ENCODE assay signal across 18 cellular contexts in genomic region chr4:136319789-136320470, GRCh38.
DNase-seq lines count a peak whose midpoint lies in the region; ATAC-seq, FAIRE-seq and TF ChIP-seq lines count a peak whose summit lies in the region.
"Had no signal": no experiment of that assay in that cellular context is flagged by ENCODE, and none has a peak within 500 bp of the region (broad histone marks: within the 10 kb centered on the region; RNA-seq: fewer than 3 reads in every experiment).

No MANE protein-coding gene starts in this region.

- H3K36me3 ChIP-seq in HCT116 (ENCODE audit: control insufficient read depth in 1 of 2, insufficient read depth in 2 of 2, low read length in 2 of 2) (no peaks in the 10 kb centered on the region), PC-9 (ENCODE audit: low read depth) (no peaks in the 10 kb centered on the region), endothelial cell of umbilical vein (ENCODE audit: control insufficient read depth in 2 of 2, extremely low read depth in 1 of 2, insufficient read depth in 2 of 2, low read length in 2 of 2) (no peaks in the 10 kb centered on the region)
- H3K36me3 ChIP-seq: BLaER1, prostate gland, suprapubic skin, WERI-Rb-1 had no signal

- TF ChIP-seq CTCF in HCT116 (IDR thresholded peaks at IDR 0.05 in 2 of 3, conservative IDR thresholded peaks at IDR 0.05 in 1 of 3; ENCODE audit: borderline replicate concordance in 1 of 3, insufficient read depth in 1 of 3, low read depth in 2 of 3, low read length in 2 of 3), result no peak
- TF ChIP-seq CTCF in PC-9 (conservative IDR thresholded peaks at IDR 0.05), result no peak
- no peak for TF ChIP-seq CTCF in endothelial cell of umbilical vein (IDR thresholded peaks at IDR 0.05; ENCODE audit: extremely low read depth in 1 of 2, insufficient read depth in 1 of 2, low read depth in 1 of 2, low read length in 2 of 2)
- no peak for TF ChIP-seq CTCF in omental fat pad (IDR thresholded peaks at IDR 0.05)

- ATAC-seq in HCT116 (peak; percentile 93), omental fat pad (ENCODE audit: low FRiP score) (peak; percentile 64)

- dilution Hi-C loops in endothelial cell of umbilical vein (cut with MboI; ENCODE audit: extremely low pct_ligation_motif_present, low sequenced_read_pairs), result no loop called here

- 0 out of 4 replicates have a peak overlapping the region, but pooled peaks of 1 of the 2 experiments have one; percentile 7 for H3K4me3 ChIP-seq in HCT116 (replicated peaks in 1 of 2; ENCODE audit: low read depth in 1 of 2, low read length in 2 of 2)
- H3K4me3 ChIP-seq in PC-9, result no peak overlapping the region
- H3K4me3 ChIP-seq in endothelial cell of umbilical vein (replicated peaks in 1 of 3; ENCODE audit: insufficient read depth in 1 of 3, low read depth in 1 of 3, low read length in 3 of 3), result no peak overlapping the region
- H3K4me3 ChIP-seq: BLaER1, prostate gland, SK-N-MC, suprapubic skin had no signal

- RAD21 ChIA-PET in HCT116 (lab: Charles Lee; ENCODE audit: low non-redundant PET in 1 of 2, low total read pairs in 2 of 2, uncharacterized antibody in 2 of 2, unreplicated experiment in 2 of 2), result no interaction called here

- no peak for TF ChIP-seq RAD21 in HCT116 (IDR thresholded peaks at IDR 0.05; ENCODE audit: low read depth)

- no peaks in the 10 kb centered on the region for H3K9me1 ChIP-seq in endothelial cell of umbilical vein (replicated peaks; ENCODE audit: control insufficient read depth, extremely low read depth, insufficient read depth, low read length)

- no peak overlapping the region for H3K27ac ChIP-seq in HCT116 (ENCODE audit: low read depth, low read length)
- H3K27ac ChIP-seq in PC-9, result 0 out of 2 replicates have a peak overlapping the region, but pooled peaks have one; percentile 34
- H3K27ac ChIP-seq in endothelial cell of umbilical vein (ENCODE audit: insufficient read depth, low read depth, low read length), result no peak overlapping the region
- H3K27ac ChIP-seq: BLaER1, prostate gland, SK-N-MC, suprapubic skin, WERI-Rb-1 had no signal

- H3K9me2 ChIP-seq in HCT116 (ENCODE audit: insufficient read depth), result no peaks in the 10 kb centered on the region; the same call in 1 of the 2 replicates
- no peaks in the 10 kb centered on the region for H3K9me2 ChIP-seq in PC-9 (ENCODE audit: insufficient read depth)

- intact Hi-C loops in HCT116 (cut with micrococcal nuclease) (no loop called here), PC-9 (cut with micrococcal nuclease; ENCODE audit: unreplicated experiment) (no loop called here), endothelial cell of umbilical vein (cut with micrococcal nuclease) (no loop called here)

- no TSS peak for BruUV-seq in HCT116 (replicated peaks; lab: Mats Ljungman, UMichigan)
- no TSS peak for BruUV-seq in PC-9 (replicated peaks; lab: Mats Ljungman, UMichigan)
- BruUV-seq in endothelial cell of umbilical vein (replicated peaks; lab: Mats Ljungman, UMichigan), result no TSS peak

- CTCF ChIA-PET in HCT116 (lab: Charles Lee) (interaction anchor here (1.4 kb wide), 1 partner anchor 9 kb away, joined by 5 read pairs; no protein-coding TSS in a partner anchor), PC-9 (lab: Charles Lee) (no interaction called here), endothelial cell of umbilical vein (lab: Charles Lee) (interaction anchor here (1.0 to 1.4 kb wide), 2 partner anchors 9 to 36 kb away, joined by 4 to 8 read pairs; no protein-coding TSS in a partner anchor)

- peak; percentile 81 for DNase-seq in HCT116 (ENCODE audit: low read depth, low spot score)
- DNase-seq in PC-9, result peak; percentile 45 to 57
- DNase-seq in endothelial cell of umbilical vein (ENCODE audit: low read depth, low spot score), result peak; percentile 11
- DNase-seq in omental fat pad (ENCODE audit: low spot score), result no peak
- no peak for DNase-seq in DMS 273 (lab: John Stamatoyannopoulos, UW; ENCODE audit: unreplicated experiment)
- no peak for DNase-seq in C1 segment of cervical spinal cord (lab: John Stamatoyannopoulos, UW)
- DNase-seq in SIG-M5 (lab: John Stamatoyannopoulos, UW), result no peak
- DNase-seq: activated effector memory CD4-positive, alpha-beta T cell treated with anti-CD3 and anti-CD28 coated beads, Interleukin-2, amount 50 U/mL, for 16 hours; immature natural killer cell; MV-4-11; NCI-H2171; NK-92 treated with Interleukin-12 subunit alpha and Interleukin-12 subunit beta, amount 100 ng/mL, for 24 hours; WERI-Rb-1 had no signal

- no peaks in the 10 kb centered on the region for H3K27me3 ChIP-seq in HCT116 (ENCODE audit: insufficient read depth, low read length)
- no peaks in the 10 kb centered on the region for H3K27me3 ChIP-seq in PC-9 (ENCODE audit: insufficient read depth, low read depth)
- no peaks in the 10 kb centered on the region for H3K27me3 ChIP-seq in endothelial cell of umbilical vein (ENCODE audit: control insufficient read depth in 2 of 2, insufficient read depth in 2 of 2, low read length in 2 of 2)
- H3K27me3 ChIP-seq: BLaER1, suprapubic skin had no signal

- H3K79me2 ChIP-seq in HCT116 (ENCODE audit: insufficient read depth, low read length) (no peaks in the 10 kb centered on the region), PC-9 (ENCODE audit: low read depth) (no peaks in the 10 kb centered on the region), endothelial cell of umbilical vein (ENCODE audit: control insufficient read depth, insufficient read depth, low read length) (no peaks in the 10 kb centered on the region)

- H3K4me1 ChIP-seq in HCT116 (ENCODE audit: control insufficient read depth in 1 of 2, insufficient read depth in 2 of 2, low read length in 2 of 2) (peaks cover 3 to 19% of the 10 kb centered on the region in 2 experiments; a peak in 2 of 4 replicates), PC-9 (replicated peaks; ENCODE audit: insufficient read depth) (peaks cover 12% of the 10 kb centered on the region), endothelial cell of umbilical vein (ENCODE audit: control insufficient read depth, extremely low read depth, insufficient read depth, low read length) (peaks cover 5% of the 10 kb centered on the region)
- H3K4me1 ChIP-seq: BLaER1, prostate gland, suprapubic skin had no signal

- peak overlapping the region; percentile 64 for H3K4me2 ChIP-seq in HCT116 (ENCODE audit: low read length)
- H3K4me2 ChIP-seq in PC-9, result no peak overlapping the region
- H3K4me2 ChIP-seq in endothelial cell of umbilical vein (ENCODE audit: insufficient read depth, low read length), result no peak overlapping the region
- H3K4me2 ChIP-seq: BLaER1 had no signal

- FAIRE-seq in endothelial cell of umbilical vein (lab: Jason Lieb, UNC), result no peak
- FAIRE-seq: GM12891 had no signal

- no peaks in the 10 kb centered on the region for H3K9me3 ChIP-seq in HCT116 (ENCODE audit: control insufficient read depth in 1 of 2, insufficient read depth in 1 of 2, low read depth in 1 of 2, low read length in 2 of 2)
- 0 out of 2 replicates have a peak, but pooled peaks cover 3% of the 10 kb centered on the region for H3K9me3 ChIP-seq in PC-9 (ENCODE audit: insufficient read depth, low read depth)
- H3K9me3 ChIP-seq in endothelial cell of umbilical vein (replicated peaks; ENCODE audit: control insufficient read depth, insufficient read depth, low read length), result no peaks in the 10 kb centered on the region
- H3K9me3 ChIP-seq: BLaER1, prostate gland, suprapubic skin had no signal

- H2AFZ ChIP-seq in HCT116 (ENCODE audit: low read depth, low read length, poor library complexity, severe bottlenecking), result peak overlapping the region; percentile 96
- peak overlapping the region; percentile 60; the same call in 1 of the 2 replicates for H2AFZ ChIP-seq in PC-9
- H2AFZ ChIP-seq in endothelial cell of umbilical vein (ENCODE audit: low read depth, low read length), result no peak overlapping the region

- POLR2A ChIA-PET in HCT116 (lab: Charles Lee) (interaction anchor here (0.6 kb wide), 1 partner anchor 85 kb away, joined by 3 read pairs; no protein-coding TSS in a partner anchor), PC-9 (lab: Charles Lee; ENCODE audit: unreplicated experiment) (interaction anchor here (0.6 to 0.7 kb wide), 2 partner anchors 93 to 525 kb away, joined by 3 to 4 read pairs; no protein-coding TSS in a partner anchor), endothelial cell of umbilical vein (lab: Charles Lee) (no interaction called here)

- no peaks in the 10 kb centered on the region for H3F3A ChIP-seq in PC-9 (ENCODE audit: insufficient read depth, low read depth)

- TF ChIP-seq POLR2A in HCT116 (IDR thresholded peaks at IDR 0.05; ENCODE audit: borderline replicate concordance, extremely low read depth, insufficient read depth, insufficient read length) (no peak), endothelial cell of umbilical vein (IDR thresholded peaks at IDR 0.05; ENCODE audit: low read depth, low read length) (no peak)

- H4K20me1 ChIP-seq in HCT116 (ENCODE audit: insufficient read depth) (no peaks in the 10 kb centered on the region), PC-9 (ENCODE audit: insufficient read depth) (no peaks in the 10 kb centered on the region), endothelial cell of umbilical vein (replicated peaks; ENCODE audit: control insufficient read depth, extremely low read depth, insufficient read depth, low read length) (no peaks in the 10 kb centered on the region)
- H4K20me1 ChIP-seq: BLaER1 had no signal

- peak overlapping the region; percentile 27 for H3K9ac ChIP-seq in HCT116 (ENCODE audit: low read length)
- no peak overlapping the region for H3K9ac ChIP-seq in endothelial cell of umbilical vein (replicated peaks; ENCODE audit: extremely low read depth, insufficient read depth, low read length)
- H3K9ac ChIP-seq: BLaER1 had no signal

TF ChIP-seq in HCT116, 20 proteins besides CTCF, POLR2A, EP300 and RAD21 (continues in another document):
- TF ChIP-seq SRF (IDR thresholded peaks at IDR 0.05; ENCODE audit: low read depth) (no peak), FOSL1 (IDR thresholded peaks at IDR 0.05; ENCODE audit: low read depth) (peak; percentile 62; the same call in 1 of the 2 replicates), JUND (IDR thresholded peaks at IDR 0.05) (peak; percentile 61), CBX3 (IDR thresholded peaks at IDR 0.05; ENCODE audit: low read depth) (peak; percentile 36; the same call in 1 of the 2 replicates)
- TF ChIP-seq, protein P1, sequence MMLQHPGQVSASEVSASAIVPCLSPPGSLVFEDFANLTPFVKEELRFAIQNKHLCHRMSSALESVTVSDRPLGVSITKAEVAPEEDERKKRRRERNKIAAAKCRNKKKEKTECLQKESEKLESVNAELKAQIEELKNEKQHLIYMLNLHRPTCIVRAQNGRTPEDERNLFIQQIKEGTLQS (IDR thresholded peaks at IDR 0.05), result no peak

TF ChIP-seq in endothelial cell of umbilical vein, 7 proteins besides CTCF, POLR2A, EP300 and RAD21:
- TF ChIP-seq FOS (IDR thresholded peaks at IDR 0.05; ENCODE audit: borderline replicate concordance, insufficient read depth, low read length), result peak; percentile 59
- no peak for TF ChIP-seq MYC (IDR thresholded peaks at IDR 0.05; ENCODE audit: low read depth, low read length)

Comparison
In these comparisons a context has a peak if more than half of its experiments do, and no peak if none do; other contexts are left out.
1. DNase-seq: peak in HCT116 (single experiment), PC-9 (2 of 2) and endothelial cell of umbilical vein (single experiment); none in omental fat pad (single experiment), DMS 273 (single experiment), C1 segment of cervical spinal cord (0 of 14) and SIG-M5 (single experiment).